8 cellular contexts compared by ENCODE assay signal in the genomic region with DNA sequence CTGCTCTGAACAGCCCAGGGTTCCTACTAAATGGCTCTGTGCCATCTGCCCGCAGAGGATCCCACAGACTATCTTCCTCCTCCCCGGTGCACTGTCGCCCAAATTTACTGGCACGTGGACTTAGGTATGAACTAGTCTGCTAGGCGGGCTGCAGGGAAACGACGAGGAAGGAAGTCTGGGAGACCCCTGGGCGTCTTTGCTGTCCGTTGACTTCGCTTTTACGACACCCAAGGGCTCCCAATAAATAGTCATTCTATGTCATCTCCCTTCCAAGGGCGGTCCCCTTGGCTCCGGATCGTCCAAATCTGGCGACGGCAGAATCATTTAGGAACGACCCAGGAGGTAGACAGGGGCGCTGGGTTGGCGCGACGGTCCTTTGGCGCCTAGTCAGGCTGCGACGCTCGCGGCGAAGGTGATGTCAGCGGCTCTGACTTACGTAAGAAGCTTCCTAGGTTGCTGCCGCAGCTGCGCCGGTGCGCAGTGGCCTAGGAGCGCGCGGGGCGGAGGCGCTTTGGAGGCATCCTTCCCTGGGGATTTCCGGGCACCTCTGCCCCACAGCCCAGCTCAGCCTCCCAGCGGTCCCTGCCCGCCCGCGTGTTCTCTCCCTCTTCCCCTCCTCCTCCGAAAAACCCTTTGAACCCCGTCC. TPM values are rescaled to one million over a fixed set of nuclear protein-coding genes. Genes with fewer than 3 reads are reported as not detected.
DNase-seq lines count a peak whose midpoint lies in the region; ATAC-seq and TF ChIP-seq lines count a peak whose summit lies in the region.

No MANE protein-coding gene starts in this region.

- H3K36me3 ChIP-seq in uterus, result no peaks in the 10 kb centered on the region

- no peak for TF ChIP-seq CTCF in chondrocyte (IDR thresholded peaks at IDR 0.05)
- no peak for TF ChIP-seq CTCF in mesothelial cell of epicardium (IDR thresholded peaks at IDR 0.05; ENCODE audit: unreplicated experiment)
- TF ChIP-seq CTCF in uterus (IDR thresholded peaks at IDR 0.05), result no peak

- intact Hi-C loops in uterus (cut with DNase I; ENCODE audit: low total_unique reads), result no loop called here

- H3K4me1 ChIP-seq in uterus, result no peaks in the 10 kb centered on the region

- peak overlapping the region; percentile 55 to 66 for H3K4me3 ChIP-seq in uterus

- H3K36me3 Mint-ChIP-seq in chondrocyte (ENCODE audit: low read depth), result peaks cover 10% of the 10 kb centered on the region
- H3K36me3 Mint-ChIP-seq in mesothelial cell of epicardium, result peaks cover 7% of the 10 kb centered on the region

- H3K27ac ChIP-seq in uterus, result peak overlapping the region; percentile 31 to 35

- TF ChIP-seq POLR2A in uterus (IDR thresholded peaks at IDR 0.05), result peak in 1 of 2 donors; percentile 51

- DNase-seq in GM03348 (ENCODE audit: low spot score), result peak; percentile 47
- DNase-seq in NCI-H2227 treated with DMSO at 0.1 percent for 48 hours (lab: John Stamatoyannopoulos, UW), result peak; percentile 33
- no peak for DNase-seq in chondrocyte (ENCODE audit: low spot score)
- peak in 1 of 2 experiments; percentile 40 for DNase-seq in mesothelial cell of epicardium (ENCODE audit: low spot score in 2 of 2, unreplicated experiment in 2 of 2)
- DNase-seq in uterus, result peak; percentile 42 to 43
- DNase-seq in SIG-M5 treated with dmso at 0.1 percent for 504 hours (lab: John Stamatoyannopoulos, UW; ENCODE audit: unreplicated experiment), result no peak
- DNase-seq in AML-193 (lab: John Stamatoyannopoulos, UW), result no peak

- no peak overlapping the region for H3K27ac Mint-ChIP-seq in chondrocyte (ENCODE audit: unreplicated experiment)
- H3K27ac Mint-ChIP-seq in mesothelial cell of epicardium, result no peak overlapping the region

- H3K4me1 Mint-ChIP-seq in chondrocyte (ENCODE audit: low read depth) (peaks cover 18% of the 10 kb centered on the region), mesothelial cell of epicardium (peaks cover 21% of the 10 kb centered on the region)

- H3K27me3 Mint-ChIP-seq in chondrocyte (ENCODE audit: low read depth) (peaks cover 30% of the 10 kb centered on the region), mesothelial cell of epicardium (ENCODE audit: low read depth) (peaks cover 90% of the 10 kb centered on the region)

- H3K9me3 ChIP-seq in uterus, result no peaks in the 10 kb centered on the region

- H3K4me3 Mint-ChIP-seq in chondrocyte (ENCODE audit: unreplicated experiment), result peak overlapping the region; percentile 74
- peak overlapping the region; percentile 73 for H3K4me3 Mint-ChIP-seq in mesothelial cell of epicardium

- no peaks in the 10 kb centered on the region for H3K27me3 ChIP-seq in uterus

- ATAC-seq in GM19035 (IDR thresholded peaks at IDR 0.05; ENCODE audit: unreplicated experiment), result no peak

- H3K9me3 Mint-ChIP-seq in chondrocyte (ENCODE audit: low read depth) (peaks cover 15% of the 10 kb centered on the region), mesothelial cell of epicardium (peaks cover 15% of the 10 kb centered on the region)

RNA-seq across cellular contexts. Expression of gene NHS, which starts 2.2 kb away (rescaled TPM):
- total RNA-seq in chondrocyte (11.5 to 14.9 TPM (median 12.8 TPM) in 3 replicates), mesothelial cell of epicardium (6.0 to 8.3 TPM (median 7.5 TPM) in 3 replicates), uterus (10 to 100 TPM in 2 of 4 donors, 1 to 10 TPM in 2; 3.5 to 14.3 (median 9.5) TPM)

Comparison
In these comparisons a context has a peak if more than half of its experiments do, and no peak if none do; other contexts are left out.
1. DNase-seq: peak in GM03348 (single experiment), NCI-H2227 treated with DMSO at 0.1 percent for 48 hours (single experiment) and uterus (2 of 2); none in chondrocyte (single experiment), SIG-M5 treated with dmso at 0.1 percent for 504 hours (single experiment) and AML-193 (0 of 2).